In the genomic region with DNA sequence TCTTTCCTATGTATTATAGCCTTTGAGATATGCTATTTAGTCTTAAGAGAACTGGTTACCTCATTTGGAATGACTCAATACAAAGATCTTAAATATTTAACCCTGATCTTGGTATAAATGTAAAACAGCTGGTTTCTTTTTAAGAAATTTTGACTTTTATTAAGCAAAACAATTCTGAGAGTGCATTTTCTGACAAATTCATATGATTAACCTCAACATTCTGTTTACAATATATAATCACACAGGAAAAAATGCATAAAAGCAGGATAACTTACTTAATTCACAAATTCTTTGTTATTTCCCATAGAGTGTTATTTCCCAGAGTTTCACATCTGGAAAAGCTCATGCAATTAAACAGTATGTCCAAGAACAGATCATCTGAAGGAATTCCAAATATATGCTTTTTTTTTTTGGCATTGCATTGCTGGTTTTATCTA, we compare ENCODE assay signal across 17 cellular contexts.
A peak's percentile ranks its signal among the peaks of the same experiment; 100 is the strongest.
DNase-seq lines count a peak whose midpoint lies in the region; TF ChIP-seq lines count a peak whose summit lies in the region.
"Had no signal": no experiment of that assay in that cellular context is flagged by ENCODE, and none has a peak within 500 bp of the region (broad histone marks: within the 10 kb centered on the region; RNA-seq: fewer than 3 reads in every experiment).

No MANE protein-coding gene starts in this region.

- H2BK12ac ChIP-seq in trophoblast cell (ENCODE audit: low read length) = no peak overlapping the region

- H4K8ac ChIP-seq in trophoblast cell (ENCODE audit: low read depth, low read length) = no peak overlapping the region

- no peaks in the 10 kb centered on the region for H3K9me2 ChIP-seq in GM23248 (ENCODE audit: insufficient read depth)

- H3K27ac ChIP-seq in GM23248 = peak overlapping the region; percentile 85
- peak overlapping the region; percentile 56 for H3K27ac ChIP-seq in smooth muscle cell (ENCODE audit: low read depth)
- no peak overlapping the region for H3K27ac ChIP-seq in trophoblast cell (ENCODE audit: low read depth, low read length)
- H3K27ac ChIP-seq: left lung, PC-9, thyroid gland had no signal

- no peaks in the 10 kb centered on the region for H3K27me3 ChIP-seq in GM23248 (replicated peaks; ENCODE audit: insufficient read depth)
- no peaks in the 10 kb centered on the region for H3K27me3 ChIP-seq in smooth muscle cell (ENCODE audit: low read depth)
- H3K27me3 ChIP-seq in trophoblast cell (ENCODE audit: insufficient read depth, low read length) = no peaks in the 10 kb centered on the region
- H3K27me3 ChIP-seq: left lung, thyroid gland had no signal

- no peak overlapping the region for H4K91ac ChIP-seq in trophoblast cell (ENCODE audit: low read depth, low read length)

- H3K9me3 ChIP-seq in GM23248 (ENCODE audit: low read depth) (no peaks in the 10 kb centered on the region), smooth muscle cell (replicated peaks; ENCODE audit: low read depth) (no peaks in the 10 kb centered on the region), trophoblast cell (ENCODE audit: insufficient read depth, low read depth, low read length) (no peaks in the 10 kb centered on the region)
- H3K9me3 ChIP-seq: left lung, thyroid gland had no signal

- H4K20me1 ChIP-seq in GM23248 (ENCODE audit: insufficient read depth) (no peaks in the 10 kb centered on the region), smooth muscle cell (ENCODE audit: low read depth) (no peaks in the 10 kb centered on the region)

- peak; percentile 78 for DNase-seq in GM23248
- DNase-seq in amniotic epithelial cell (ENCODE audit: low read depth) = peak; percentile 52
- DNase-seq in fibroblast of the aortic adventitia (ENCODE audit: low read depth) = peak; percentile 92
- DNase-seq in smooth muscle cell (lab: John Stamatoyannopoulos, UW; ENCODE audit: unreplicated experiment) = no peak
- DNase-seq in trophoblast cell = no peak
- no peak for DNase-seq in mucosa of gallbladder (ENCODE audit: low spot score)
- no peak for DNase-seq in DMS79 (lab: John Stamatoyannopoulos, UW)
- DNase-seq: activated CD4-positive, alpha-beta T cell treated with anti-CD3 and anti-CD28 coated beads for 1 hour; C1 segment of cervical spinal cord; DMS 273 treated with DMSO at 0.1 percent for 48 hours; left lung; NCI-H1694 treated with DMSO at 0.1 percent for 48 hours; occipital lobe; PC-9; stimulated activated naive CD4-positive, alpha-beta T cell treated with Interleukin-2 at 50 U/mL for 16 hours; thyroid gland had no signal

- in situ Hi-C loops in GM23248 (cut with MboI) = no loop called here

- H3F3A ChIP-seq in GM23248 (ENCODE audit: insufficient read depth) (peaks cover 84% of the 10 kb centered on the region), smooth muscle cell (ENCODE audit: low read depth) (no peaks in the 10 kb centered on the region)

- H3K79me1 ChIP-seq in trophoblast cell (ENCODE audit: low read length) = no peaks in the 10 kb centered on the region

- H3K18ac ChIP-seq in trophoblast cell (ENCODE audit: low read length) = no peak overlapping the region

- H3K4me1 ChIP-seq in GM23248 (ENCODE audit: insufficient read depth) (peaks cover 63% of the 10 kb centered on the region), smooth muscle cell (ENCODE audit: low read depth) (no peaks in the 10 kb centered on the region), trophoblast cell (ENCODE audit: control insufficient read depth in 1 of 2, insufficient read depth in 2 of 2, low read length in 2 of 2) (no peaks in the 10 kb centered on the region)
- H3K4me1 ChIP-seq: thyroid gland had no signal

- H3K4me3 ChIP-seq in GM23248 = no peak overlapping the region
- no peak overlapping the region for H3K4me3 ChIP-seq in fibroblast of the aortic adventitia (ENCODE audit: low read depth, low read length)
- no peak overlapping the region for H3K4me3 ChIP-seq in smooth muscle cell
- no peak overlapping the region for H3K4me3 ChIP-seq in trophoblast cell (ENCODE audit: low read depth, low read length)
- H3K4me3 ChIP-seq: K562, left lung, PC-9, thyroid gland had no signal

- no peak overlapping the region for H3K23ac ChIP-seq in trophoblast cell (ENCODE audit: low read length)

- H3K9ac ChIP-seq in GM23248 (peak overlapping the region; percentile 56), smooth muscle cell (ENCODE audit: low read depth) (no peak overlapping the region), trophoblast cell (ENCODE audit: low read length) (no peak overlapping the region)

- no peak overlapping the region for H2AK5ac ChIP-seq in trophoblast cell (ENCODE audit: low read length)

- TF ChIP-seq CTCF in fibroblast of the aortic adventitia (IDR thresholded peaks at IDR 0.05; ENCODE audit: insufficient read depth, low read length) (no peak), smooth muscle cell (IDR thresholded peaks at IDR 0.05; ENCODE audit: borderline replicate concordance, insufficient read depth, poor library complexity, severe bottlenecking) (no peak)

- H3K79me2 ChIP-seq in GM23248 (ENCODE audit: insufficient read depth) (peaks cover 23% of the 10 kb centered on the region), smooth muscle cell (ENCODE audit: low read depth) (no peaks in the 10 kb centered on the region), trophoblast cell (ENCODE audit: control insufficient read depth, insufficient read depth, low read length, poor library complexity) (no peaks in the 10 kb centered on the region)

- H2AFZ ChIP-seq in GM23248 = no peak overlapping the region
- no peak overlapping the region for H2AFZ ChIP-seq in smooth muscle cell (ENCODE audit: low read depth)
- no peak overlapping the region for H2AFZ ChIP-seq in trophoblast cell (ENCODE audit: insufficient read depth, low read length, poor library complexity)
- H2AFZ ChIP-seq: PC-9 had no signal

- no peak overlapping the region for H4K12ac ChIP-seq in trophoblast cell (ENCODE audit: low read depth, low read length)

- H3K4ac ChIP-seq in trophoblast cell (ENCODE audit: low read depth, low read length) = no peak overlapping the region

- no peak overlapping the region for H3K14ac ChIP-seq in trophoblast cell (ENCODE audit: low read length)

- H2BK120ac ChIP-seq in trophoblast cell (ENCODE audit: insufficient read depth, low read length, poor library complexity) = no peak overlapping the region

- H3K4me2 ChIP-seq in GM23248 (ENCODE audit: unreplicated experiment) = peak overlapping the region; percentile 25
- H3K4me2 ChIP-seq in smooth muscle cell = peak overlapping the region; percentile 34
- no peak overlapping the region for H3K4me2 ChIP-seq in trophoblast cell (ENCODE audit: low read length)
- H3K4me2 ChIP-seq: PC-9 had no signal

- H2BK5ac ChIP-seq in trophoblast cell (ENCODE audit: low read depth, low read length, poor library complexity) = no peak overlapping the region

- no peaks in the 10 kb centered on the region for H3K36me3 ChIP-seq in GM23248 (ENCODE audit: low read depth)
- no peaks in the 10 kb centered on the region for H3K36me3 ChIP-seq in smooth muscle cell (ENCODE audit: low read depth)
- no peaks in the 10 kb centered on the region for H3K36me3 ChIP-seq in trophoblast cell (ENCODE audit: control insufficient read depth in 1 of 2, insufficient read depth in 2 of 2, low read length in 2 of 2)
- H3K36me3 ChIP-seq: left lung, thyroid gland had no signal

Comparison
In these comparisons a context has a peak if more than half of its experiments do, and no peak if none do; other contexts are left out.
1. DNase-seq: peak in GM23248 (single experiment), amniotic epithelial cell (single experiment) and fibroblast of the aortic adventitia (single experiment); none in smooth muscle cell (single experiment), trophoblast cell (0 of 2), mucosa of gallbladder (single experiment) and DMS79 (single experiment).